Comparison of ENCODE assay signal across 18 cellular contexts in genomic region chr6:15550724-15551123, GRCh38.
"Had no signal": no experiment of that assay in that cellular context is flagged by ENCODE, and none has a peak within 500 bp of the region (broad histone marks: within the 10 kb centered on the region; RNA-seq: fewer than 3 reads in every experiment).

No MANE protein-coding gene starts in this region.

- H3K27ac ChIP-seq: adrenal gland, hepatocyte, thoracic aorta, upper lobe of right lung, VCaP had no signal

- H2AFZ ChIP-seq: hepatocyte had no signal

- H3K9me3 Mint-ChIP-seq: activated T-helper 1 cell treated with anti-CD3 and anti-CD28 coated beads, Interleukin-12 subunit alpha, Interleukin-12 subunit beta, Interleukin-2, Interleukin-4 antibody, amounts not matched to agents 30 ng/mL and 10 ng/mL and 1 ng/mL, durations not matched to agents 14 hours and 24 hours and 36 hours; natural killer cell treated with Interleukin-12 subunit alpha and Interleukin-12 subunit beta and Interleukin-15 and Interleukin-18, amount 100 ng/mL, for 72 hours had no signal

- H3K4me3 Mint-ChIP-seq: activated T-helper 1 cell treated with anti-CD3 and anti-CD28 coated beads, Interleukin-12 subunit alpha, Interleukin-12 subunit beta, Interleukin-2, Interleukin-4 antibody, amounts not matched to agents 30 ng/mL and 10 ng/mL and 1 ng/mL, durations not matched to agents 14 hours and 24 hours and 36 hours; dendritic cell treated with granulocyte-macrophage colony-stimulating factor and Interleukin-4, amounts not matched to agents 40 ng/mL and 50 ng/mL, for 4 days; natural killer cell treated with Interleukin-12 subunit alpha and Interleukin-12 subunit beta and Interleukin-15 and Interleukin-18, amount 100 ng/mL, for 72 hours had no signal

- H3K9me3 ChIP-seq: adrenal gland, thoracic aorta, upper lobe of right lung had no signal

- H3K27me3 Mint-ChIP-seq: dendritic cell treated with granulocyte-macrophage colony-stimulating factor and Interleukin-4, amounts not matched to agents 40 ng/mL and 50 ng/mL, for 4 days; natural killer cell treated with Interleukin-12 subunit alpha and Interleukin-12 subunit beta and Interleukin-15 and Interleukin-18, amount 100 ng/mL, for 72 hours had no signal

- H3K27ac Mint-ChIP-seq: activated T-helper 1 cell treated with anti-CD3 and anti-CD28 coated beads, Interleukin-12 subunit alpha, Interleukin-12 subunit beta, Interleukin-2, Interleukin-4 antibody, amounts not matched to agents 30 ng/mL and 10 ng/mL and 1 ng/mL, durations not matched to agents 14 hours and 24 hours and 36 hours had no signal

- H3K4me3 ChIP-seq: adrenal gland, hepatocyte, lung, thoracic aorta, upper lobe of right lung had no signal

- ATAC-seq: activated naive CD4-positive, alpha-beta T cell treated with anti-CD3 and anti-CD28 coated beads, Interleukin-2, amount 50 U/mL, for 72 hours; natural killer cell treated with Interleukin-12 subunit alpha and Interleukin-12 subunit beta and Interleukin-15 and Interleukin-18, amount 100 ng/mL, for 72 hours had no signal

- H3K36me3 Mint-ChIP-seq: activated naive CD4-positive, alpha-beta T cell treated with anti-CD3 and anti-CD28 coated beads, Interleukin-2, amount 50 U/mL, for 72 hours; natural killer cell treated with Interleukin-12 subunit alpha and Interleukin-12 subunit beta and Interleukin-15 and Interleukin-18, amount 100 ng/mL, for 72 hours had no signal

- H3K27me3 ChIP-seq: adrenal gland, hepatocyte, upper lobe of right lung had no signal

- H3K4me2 ChIP-seq: hepatocyte had no signal

- H3K36me3 ChIP-seq: adrenal gland, thoracic aorta, upper lobe of right lung had no signal

- DNase-seq: activated CD4-positive, alpha-beta T cell treated with anti-CD3 and anti-CD28 coated beads, Interleukin-2, amount 50 U/mL, for 4 hours; activated gamma-delta T cell treated with Interleukin-2 at 50 U/mL for 16 hours; adrenal gland; effector CD8-positive, alpha-beta T cell; posterior cingulate gyrus; retina; stimulated activated CD4-positive, alpha-beta T cell treated with anti-CD3 and anti-CD28 coated beads, Interleukin-2, amount 100 ng/mL, for 48 hours; SW 1271; T-helper 2 cell; upper lobe of right lung had no signal
